Comparison of ENCODE assay signal across 1 cellular context in the genomic region with DNA sequence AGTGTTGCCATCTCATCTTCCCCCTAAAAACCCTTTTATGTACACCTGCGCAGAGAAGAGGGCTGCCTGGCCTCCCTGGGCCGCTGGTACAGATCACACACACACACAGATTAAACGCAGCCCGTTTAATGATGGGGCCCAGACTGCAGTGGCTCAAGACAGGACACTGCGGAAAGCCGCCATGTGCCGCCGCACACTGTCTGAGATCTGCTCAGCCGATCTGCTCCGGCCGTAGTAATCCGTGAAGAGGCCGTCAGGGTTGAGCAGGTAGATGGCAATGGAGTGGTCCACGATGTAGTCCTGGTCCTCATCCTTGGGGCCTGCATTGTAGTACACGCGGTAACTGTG.
TF ChIP-seq lines count a peak whose summit lies in the region.

No MANE protein-coding gene starts in this region.

TF ChIP-seq in GM12878, 131 proteins besides CTCF, POLR2A, EP300 and RAD21:
- peak; percentile 23 for TF ChIP-seq POLR2AphosphoS5 (IDR thresholded peaks at IDR 0.05; ENCODE audit: low read length)
- TF ChIP-seq POLR2AphosphoS2 (IDR thresholded peaks at IDR 0.05; ENCODE audit: low read depth, low read length) = peak; percentile 25; the same call in 1 of the 2 replicates
- TF ChIP-seq, protein P1, sequence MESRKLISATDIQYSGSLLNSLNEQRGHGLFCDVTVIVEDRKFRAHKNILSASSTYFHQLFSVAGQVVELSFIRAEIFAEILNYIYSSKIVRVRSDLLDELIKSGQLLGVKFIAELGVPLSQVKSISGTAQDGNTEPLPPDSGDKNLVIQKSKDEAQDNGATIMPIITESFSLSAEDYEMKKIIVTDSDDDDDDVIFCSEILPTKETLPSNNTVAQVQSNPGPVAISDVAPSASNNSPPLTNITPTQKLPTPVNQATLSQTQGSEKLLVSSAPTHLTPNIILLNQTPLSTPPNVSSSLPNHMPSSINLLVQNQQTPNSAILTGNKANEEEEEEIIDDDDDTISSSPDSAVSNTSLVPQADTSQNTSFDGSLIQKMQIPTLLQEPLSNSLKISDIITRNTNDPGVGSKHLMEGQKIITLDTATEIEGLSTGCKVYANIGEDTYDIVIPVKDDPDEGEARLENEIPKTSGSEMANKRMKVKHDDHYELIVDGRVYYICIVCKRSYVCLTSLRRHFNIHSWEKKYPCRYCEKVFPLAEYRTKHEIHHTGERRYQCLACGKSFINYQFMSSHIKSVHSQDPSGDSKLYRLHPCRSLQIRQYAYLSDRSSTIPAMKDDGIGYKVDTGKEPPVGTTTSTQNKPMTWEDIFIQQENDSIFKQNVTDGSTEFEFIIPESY (IDR thresholded peaks at IDR 0.05) = no peak
